ENCODE assay signal across 26 cellular contexts in genomic region chr11:24890426-24890825, GRCh38.
"Had no signal": no experiment of that assay in that cellular context is flagged by ENCODE, and none has a peak within 500 bp of the region (broad histone marks: within the 10 kb centered on the region; RNA-seq: fewer than 3 reads in every experiment).

No MANE protein-coding gene starts in this region.

- H3K9me3 ChIP-seq: suprapubic skin, testis, thoracic aorta, thyroid gland, tibial artery, tibial nerve, transverse colon, upper lobe of left lung, uterus, vagina had no signal

- H3K36me3 ChIP-seq: stomach, suprapubic skin, thoracic aorta, thyroid gland, tibial artery, tibial nerve, transverse colon, upper lobe of left lung, upper lobe of right lung, uterus, vagina had no signal

- H3K27me3 ChIP-seq: stomach, suprapubic skin, testis, thyroid gland, tibial artery, tibial nerve, transverse colon, upper lobe of left lung, upper lobe of right lung, uterus, vagina had no signal

- H3K4me1 ChIP-seq: suprapubic skin, testis, thyroid gland, tibial artery, tibial nerve, transverse colon, upper lobe of left lung, upper lobe of right lung, uterus, vagina had no signal

- DNase-seq: stimulated activated CD4-positive, alpha-beta T cell treated with anti-CD3 and anti-CD28 coated beads, Interleukin-2, amount 100 ng/mL, for 48 hours; stimulated activated CD4-positive, alpha-beta T cell treated with anti-CD3 and anti-CD28 coated beads, Interleukin-4, amount 100 ng/mL, for 1 hour; stimulated activated CD4-positive, alpha-beta T cell treated with anti-CD3 and anti-CD28 coated beads, Interleukin-4, amount 100 ng/mL, for 24 hours; stimulated activated CD4-positive, alpha-beta T cell treated with anti-CD3 and anti-CD28 coated beads, Interleukin-4, amount 100 ng/mL, for 4 hours; stimulated activated CD8-positive, alpha-beta memory T cell treated with anti-CD3 and anti-CD28 coated beads, Interleukin-4, amount 100 ng/mL, for 48 hours; stimulated activated naive B cell treated with anti-CD40 and anti-IgM and Interleukin-4, amounts not matched to agents 10 μg/mL and 1 μg/mL and 100 μg/mL, for 72 hours; stimulated activated naive CD4-positive, alpha-beta T cell; stimulated activated naive CD4-positive, alpha-beta T cell treated with Interleukin-2 at 50 U/mL for 16 hours; stimulated activated naive CD8-positive, alpha-beta T cell treated with anti-CD3 and anti-CD28 coated beads, Interleukin-15, amount 100 ng/mL, for 72 hours; stimulated activated naive CD8-positive, alpha-beta T cell treated with anti-CD3 and anti-CD28 coated beads, Interleukin-15, Interleukin-2, amounts not matched to agents 100 U/mL and 50 U/mL, for 24 hours; stomach; substantia nigra; testis; thyroid gland; tibial artery; transverse colon; trophoblast cell; upper lobe of left lung; upper lobe of right lung; uterus had no signal

- ATAC-seq: stimulated activated effector memory CD8-positive, alpha-beta T cell treated with anti-CD3 and anti-CD28 coated beads, Interleukin-12 subunit alpha, Interleukin-12 subunit beta, amount 100 ng/mL, for 72 hours; stimulated activated memory B cell treated with anti-CD40 and anti-IgM and Interleukin-4, amounts not matched to agents 10 μg/mL and 1 μg/mL and 100 μg/mL, for 72 hours; stimulated activated naive B cell treated with anti-CD40 and anti-IgM and Interleukin-4, amounts not matched to agents 10 μg/mL and 1 μg/mL and 100 μg/mL, for 72 hours; stimulated activated naive CD8-positive, alpha-beta T cell treated with anti-CD3 and anti-CD28 coated beads, Interleukin-15, amount 100 ng/mL, for 72 hours; stimulated activated naive CD8-positive, alpha-beta T cell treated with anti-CD3 and anti-CD28 coated beads, Interleukin-15, Interleukin-2, amounts not matched to agents 100 U/mL and 50 U/mL, for 24 hours; upper lobe of right lung had no signal

- H3K4me3 ChIP-seq: stomach, suprapubic skin, testis, thoracic aorta, thyroid gland, tibial artery, tibial nerve, transverse colon, upper lobe of left lung, upper lobe of right lung, uterus, vagina had no signal

- H3K27ac ChIP-seq: stomach, suprapubic skin, testis, thoracic aorta, thyroid gland, tibial artery, tibial nerve, transverse colon, upper lobe of left lung, upper lobe of right lung, uterus, vagina had no signal
